Comparison of ENCODE assay signal across 9 cellular contexts in the genomic region with DNA sequence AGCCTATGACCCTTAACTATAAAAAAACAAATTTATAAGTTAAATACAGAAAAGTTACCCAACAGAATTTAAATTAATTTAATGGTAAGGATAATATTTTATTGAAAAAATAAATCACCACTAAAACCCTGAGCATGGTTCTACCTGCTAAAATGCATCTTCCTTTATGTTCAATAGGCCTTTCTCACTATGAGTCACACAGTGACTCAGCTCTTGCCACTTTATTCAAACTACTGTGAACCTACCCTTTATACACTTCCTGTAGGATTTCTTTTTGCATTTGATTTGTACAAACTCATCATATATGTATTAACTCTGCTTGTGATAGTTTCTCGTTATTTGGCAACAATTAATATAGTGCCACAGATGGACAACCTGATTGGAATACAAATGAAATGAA. TPM values are rescaled to one million over a fixed set of nuclear protein-coding genes. Genes with fewer than 3 reads are reported as not detected.
DNase-seq lines count a peak whose midpoint lies in the region; ATAC-seq and TF ChIP-seq lines count a peak whose summit lies in the region.
"Had no signal": no experiment of that assay in that cellular context is flagged by ENCODE, and none has a peak within 500 bp of the region (broad histone marks: within the 10 kb centered on the region; RNA-seq: fewer than 3 reads in every experiment).

No MANE protein-coding gene starts in this region.

- peak; percentile 99 for ATAC-seq in HG02943 (IDR thresholded peaks at IDR 0.05; ENCODE audit: low read depth, unreplicated experiment)
- peak; percentile 79 for ATAC-seq in lung (ENCODE audit: insufficient read depth, low FRiP score)

- peaks cover 12% of the 10 kb centered on the region for H3K27me3 Mint-ChIP-seq in activated CD4-positive, alpha-beta T cell treated with anti-CD3 and anti-CD28 coated beads, Interleukin-2, amount 10 ng/mL, durations not matched to agents 24 days and 14 days

- H3K27ac ChIP-seq in PC-9 (peak overlapping the region; percentile 86), lung (ENCODE audit: low read depth in 1 of 2, low read length in 1 of 2) (no peak overlapping the region)

- no peaks in the 10 kb centered on the region; the same call in 1 of the 2 replicates for H3K9me3 ChIP-seq in PC-9 (ENCODE audit: insufficient read depth, low read depth)
- H3K9me3 ChIP-seq in lung (ENCODE audit: control insufficient read depth in 2 of 2, insufficient read depth in 1 of 2, low read length in 1 of 2), result no peaks in the 10 kb centered on the region

- no peaks in the 10 kb centered on the region for H3K79me2 ChIP-seq in PC-9 (ENCODE audit: low read depth)

- BruUV-seq in PC-9 (replicated peaks; lab: Mats Ljungman, UMichigan), result no TSS peak

- peak; percentile 64 for DNase-seq in activated CD4-positive, alpha-beta T cell treated with anti-CD3 and anti-CD28 coated beads, Interleukin-2, amount 10 ng/mL, durations not matched to agents 24 days and 14 days
- DNase-seq in activated CD4-positive, alpha-beta T cell treated with anti-CD3 and anti-CD28 coated beads, Interleukin-2, amount 50 U/mL, for 1 hour, result no peak
- DNase-seq in PC-9, result peak in 1 of 2 experiments; percentile 69
- DNase-seq in lung (ENCODE audit: low spot score), result no peak
- no peak for DNase-seq in activated CD8-positive, alpha-beta memory T cell treated with anti-CD3 and anti-CD28 coated beads for 24 hours
- DNase-seq in NCI-H2107 (lab: John Stamatoyannopoulos, UW), result no peak
- no peak for DNase-seq in DMS79 (lab: John Stamatoyannopoulos, UW)

- H3K4me3 Mint-ChIP-seq in activated CD4-positive, alpha-beta T cell treated with anti-CD3 and anti-CD28 coated beads, Interleukin-2, amount 10 ng/mL, durations not matched to agents 24 days and 14 days, result no peak overlapping the region

- H3K4me3 ChIP-seq in PC-9 (0 out of 2 replicates have a peak overlapping the region, but pooled peaks have one; percentile 24), lung (no peak overlapping the region)
- H3K4me3 ChIP-seq: BLaER1 treated with 17β-estradiol and CSF1 and Interleukin-3, amounts not matched to agents 10 nM and 100 nM had no signal

- POLR2A ChIA-PET in PC-9 (lab: Charles Lee; ENCODE audit: unreplicated experiment), result no interaction called here

- no peaks in the 10 kb centered on the region for H3K36me3 Mint-ChIP-seq in activated CD4-positive, alpha-beta T cell treated with anti-CD3 and anti-CD28 coated beads, Interleukin-2, amount 10 ng/mL, durations not matched to agents 24 days and 14 days (ENCODE audit: low read depth)

- CTCF ChIA-PET in PC-9 (lab: Charles Lee), result no interaction called here

- H2AFZ ChIP-seq in PC-9, result peak overlapping the region; percentile 66; the same call in 1 of the 2 replicates

- TF ChIP-seq CTCF in PC-9 (conservative IDR thresholded peaks at IDR 0.05) (no peak), lung (IDR thresholded peaks at IDR 0.05; ENCODE audit: control extremely low read depth, extremely low read depth) (no peak)

- H3K9me2 ChIP-seq in PC-9 (ENCODE audit: insufficient read depth), result no peaks in the 10 kb centered on the region

- intact Hi-C loops in activated CD4-positive, alpha-beta T cell treated with anti-CD3 and anti-CD28 coated beads, Interleukin-2, amount 10 ng/mL, durations not matched to agents 24 days and 14 days (cut with micrococcal nuclease), result loop anchor here (1.0 kb wide), 1 partner anchor 14 kb away; no protein-coding TSS in a partner anchor
- intact Hi-C loops in PC-9 (cut with micrococcal nuclease; ENCODE audit: unreplicated experiment), result no loop called here

- H3K9me3 Mint-ChIP-seq in activated CD4-positive, alpha-beta T cell treated with anti-CD3 and anti-CD28 coated beads, Interleukin-2, amount 10 ng/mL, durations not matched to agents 24 days and 14 days, result peaks cover 9% of the 10 kb centered on the region

- no peaks in the 10 kb centered on the region for H3F3A ChIP-seq in PC-9 (ENCODE audit: insufficient read depth, low read depth)

- peak overlapping the region; percentile 28; the same call in 1 of the 2 replicates for H3K4me2 ChIP-seq in PC-9

- no peak overlapping the region for H3K27ac Mint-ChIP-seq in activated CD4-positive, alpha-beta T cell treated with anti-CD3 and anti-CD28 coated beads, Interleukin-2, amount 10 ng/mL, durations not matched to agents 24 days and 14 days

- no peaks in the 10 kb centered on the region for H4K20me1 ChIP-seq in PC-9 (ENCODE audit: insufficient read depth)
- H4K20me1 ChIP-seq: BLaER1 treated with 17β-estradiol and CSF1 and Interleukin-3, amounts not matched to agents 10 nM and 100 nM had no signal

- peaks cover 8% of the 10 kb centered on the region for H3K4me1 Mint-ChIP-seq in activated CD4-positive, alpha-beta T cell treated with anti-CD3 and anti-CD28 coated beads, Interleukin-2, amount 10 ng/mL, durations not matched to agents 24 days and 14 days

- WGBS in lung, 2 donors, result 33 to 49% methylated on average over 1 of the region's 1 CpG

- H3K27me3 ChIP-seq in PC-9 (ENCODE audit: insufficient read depth, low read depth), result no peaks in the 10 kb centered on the region
- H3K27me3 ChIP-seq in lung (ENCODE audit: control insufficient read depth, insufficient read depth), result no peaks in the 10 kb centered on the region
- H3K27me3 ChIP-seq: BLaER1 treated with 17β-estradiol and CSF1 and Interleukin-3, amounts not matched to agents 10 nM and 100 nM had no signal

- no peaks in the 10 kb centered on the region for H3K36me3 ChIP-seq in PC-9 (ENCODE audit: low read depth)
- no peaks in the 10 kb centered on the region for H3K36me3 ChIP-seq in lung (ENCODE audit: control insufficient read depth in 2 of 2, insufficient read depth in 2 of 2, low read length in 2 of 2)
- H3K36me3 ChIP-seq: BLaER1 treated with 17β-estradiol and CSF1 and Interleukin-3, amounts not matched to agents 10 nM and 100 nM had no signal

- H3K4me1 ChIP-seq in PC-9 (replicated peaks; ENCODE audit: insufficient read depth) (peaks cover 16% of the 10 kb centered on the region), lung (ENCODE audit: control insufficient read depth in 2 of 2, insufficient read depth in 2 of 2, low read length in 2 of 2) (peaks cover 3% of the 10 kb centered on the region in 2 donors)

RNA-seq across cellular contexts. Expression of gene COBLL1, which starts 55.0 kb away (rescaled TPM):
- not detected in 2 replicates for total RNA-seq in activated CD4-positive, alpha-beta T cell treated with anti-CD3 and anti-CD28 coated beads, Interleukin-2, amount 10 ng/mL, durations not matched to agents 24 days and 14 days
- total RNA-seq in PC-9 (2021), result 6.6 and 8.0 TPM in 2 replicates
- total RNA-seq in lung, result 10 to 100 TPM; 83.8 to 86.5 TPM
- polyA plus RNA-seq in lung, result 10 to 100 TPM; 13.0 to 23.6 TPM

RNA-seq across cellular contexts. Expression of gene SLC38A11, which starts 58.7 kb away (rescaled TPM):
- not detected in 2 replicates for total RNA-seq in activated CD4-positive, alpha-beta T cell treated with anti-CD3 and anti-CD28 coated beads, Interleukin-2, amount 10 ng/mL, durations not matched to agents 24 days and 14 days
- total RNA-seq in PC-9 (2021) (not detected in 2 replicates), lung (1 to 10 TPM in 1 of 2 donors, not detected in 1; 1.2 TPM)
- polyA plus RNA-seq in lung, result under 1 TPM; 0.10 to 0.15 TPM
